Comparison of ENCODE assay signal across 1 cellular context in genomic region chr9:98962181-98962560, GRCh38.
TF ChIP-seq lines count a peak whose summit lies in the region.

No MANE protein-coding gene starts in this region.

TF ChIP-seq in GM23338, 12 proteins besides CTCF, POLR2A, EP300 and RAD21 (continued from another document):
- TF ChIP-seq, protein P1, sequence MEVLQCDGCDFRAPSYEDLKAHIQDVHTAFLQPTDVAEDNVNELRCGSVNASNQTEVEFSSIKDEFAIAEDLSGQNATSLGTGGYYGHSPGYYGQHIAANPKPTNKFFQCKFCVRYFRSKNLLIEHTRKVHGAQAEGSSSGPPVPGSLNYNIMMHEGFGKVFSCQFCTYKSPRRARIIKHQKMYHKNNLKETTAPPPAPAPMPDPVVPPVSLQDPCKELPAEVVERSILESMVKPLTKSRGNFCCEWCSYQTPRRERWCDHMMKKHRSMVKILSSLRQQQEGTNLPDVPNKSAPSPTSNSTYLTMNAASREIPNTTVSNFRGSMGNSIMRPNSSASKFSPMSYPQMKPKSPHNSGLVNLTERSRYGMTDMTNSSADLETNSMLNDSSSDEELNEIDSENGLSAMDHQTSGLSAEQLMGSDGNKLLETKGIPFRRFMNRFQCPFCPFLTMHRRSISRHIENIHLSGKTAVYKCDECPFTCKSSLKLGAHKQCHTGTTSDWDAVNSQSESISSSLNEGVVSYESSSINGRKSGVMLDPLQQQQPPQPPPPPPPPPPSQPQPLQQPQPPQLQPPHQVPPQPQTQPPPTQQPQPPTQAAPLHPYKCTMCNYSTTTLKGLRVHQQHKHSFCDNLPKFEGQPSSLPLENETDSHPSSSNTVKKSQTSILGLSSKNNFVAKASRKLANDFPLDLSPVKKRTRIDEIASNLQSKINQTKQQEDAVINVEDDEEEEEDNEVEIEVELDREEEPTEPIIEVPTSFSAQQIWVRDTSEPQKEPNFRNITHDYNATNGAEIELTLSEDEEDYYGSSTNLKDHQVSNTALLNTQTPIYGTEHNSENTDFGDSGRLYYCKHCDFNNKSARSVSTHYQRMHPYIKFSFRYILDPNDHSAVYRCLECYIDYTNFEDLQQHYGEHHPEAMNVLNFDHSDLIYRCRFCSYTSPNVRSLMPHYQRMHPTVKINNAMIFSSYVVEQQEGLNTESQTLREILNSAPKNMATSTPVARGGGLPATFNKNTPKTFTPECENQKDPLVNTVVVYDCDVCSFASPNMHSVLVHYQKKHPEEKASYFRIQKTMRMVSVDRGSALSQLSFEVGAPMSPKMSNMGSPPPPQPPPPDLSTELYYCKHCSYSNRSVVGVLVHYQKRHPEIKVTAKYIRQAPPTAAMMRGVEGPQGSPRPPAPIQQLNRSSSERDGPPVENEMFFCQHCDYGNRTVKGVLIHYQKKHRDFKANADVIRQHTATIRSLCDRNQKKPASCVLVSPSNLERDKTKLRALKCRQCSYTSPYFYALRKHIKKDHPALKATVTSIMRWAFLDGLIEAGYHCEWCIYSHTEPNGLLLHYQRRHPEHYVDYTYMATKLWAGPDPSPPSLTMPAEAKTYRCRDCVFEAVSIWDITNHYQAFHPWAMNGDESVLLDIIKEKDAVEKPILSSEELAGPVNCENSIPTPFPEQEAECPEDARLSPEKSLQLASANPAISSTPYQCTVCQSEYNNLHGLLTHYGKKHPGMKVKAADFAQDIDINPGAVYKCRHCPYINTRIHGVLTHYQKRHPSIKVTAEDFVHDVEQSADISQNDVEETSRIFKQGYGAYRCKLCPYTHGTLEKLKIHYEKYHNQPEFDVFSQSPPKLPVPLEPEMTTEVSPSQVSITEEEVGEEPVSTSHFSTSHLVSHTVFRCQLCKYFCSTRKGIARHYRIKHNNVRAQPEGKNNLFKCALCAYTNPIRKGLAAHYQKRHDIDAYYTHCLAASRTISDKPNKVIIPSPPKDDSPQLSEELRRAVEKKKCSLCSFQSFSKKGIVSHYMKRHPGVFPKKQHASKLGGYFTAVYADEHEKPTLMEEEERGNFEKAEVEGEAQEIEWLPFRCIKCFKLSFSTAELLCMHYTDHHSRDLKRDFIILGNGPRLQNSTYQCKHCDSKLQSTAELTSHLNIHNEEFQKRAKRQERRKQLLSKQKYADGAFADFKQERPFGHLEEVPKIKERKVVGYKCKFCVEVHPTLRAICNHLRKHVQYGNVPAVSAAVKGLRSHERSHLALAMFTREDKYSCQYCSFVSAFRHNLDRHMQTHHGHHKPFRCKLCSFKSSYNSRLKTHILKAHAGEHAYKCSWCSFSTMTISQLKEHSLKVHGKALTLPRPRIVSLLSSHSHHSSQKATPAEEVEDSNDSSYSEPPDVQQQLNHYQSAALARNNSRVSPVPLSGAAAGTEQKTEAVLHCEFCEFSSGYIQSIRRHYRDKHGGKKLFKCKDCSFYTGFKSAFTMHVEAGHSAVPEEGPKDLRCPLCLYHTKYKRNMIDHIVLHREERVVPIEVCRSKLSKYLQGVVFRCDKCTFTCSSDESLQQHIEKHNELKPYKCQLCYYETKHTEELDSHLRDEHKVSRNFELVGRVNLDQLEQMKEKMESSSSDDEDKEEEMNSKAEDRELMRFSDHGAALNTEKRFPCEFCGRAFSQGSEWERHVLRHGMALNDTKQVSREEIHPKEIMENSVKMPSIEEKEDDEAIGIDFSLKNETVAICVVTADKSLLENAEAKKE (CRISPR knock-in tag; IDR thresholded peaks at IDR 0.05): no peak
